In genomic region chr5:141174291-141175104, GRCh38 we compare ENCODE assay signal across 1 cellular context. TPM values are rescaled to one million over a fixed set of nuclear protein-coding genes. Genes with fewer than 3 reads are reported as not detected.
"Had no signal": no experiment of that assay in that cellular context is flagged by ENCODE, and none has a peak within 500 bp of the region (broad histone marks: within the 10 kb centered on the region; RNA-seq: fewer than 3 reads in every experiment).

No MANE protein-coding gene starts in this region.

RNA-seq across cellular contexts. Expression of gene PCDHB8, which starts 3.1 kb away (rescaled TPM):
- polyA plus RNA-seq: stomach had no signal
